Comparison of ENCODE assay signal across 19 cellular contexts in the genomic region with DNA sequence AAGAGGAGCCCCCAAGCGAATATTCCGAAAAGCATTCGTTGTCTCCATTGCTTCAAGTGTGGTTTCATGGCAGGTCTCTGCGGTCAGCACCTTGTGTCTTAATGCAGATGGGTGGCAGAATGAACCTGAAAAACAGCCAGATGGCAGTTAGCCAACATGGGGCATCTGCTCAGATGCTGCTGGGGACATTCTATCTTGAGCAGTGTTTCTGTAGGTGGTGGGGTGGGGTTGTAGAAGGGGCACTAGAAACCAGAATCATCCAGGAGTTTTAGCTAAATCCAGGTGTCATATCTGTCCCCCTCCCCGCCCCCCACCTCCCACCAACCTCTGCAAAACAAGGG. TPM values are rescaled to one million over a fixed set of nuclear protein-coding genes. Genes with fewer than 3 reads are reported as not detected.
DNase-seq lines count a peak whose midpoint lies in the region; ATAC-seq and TF ChIP-seq lines count a peak whose summit lies in the region.
"Had no signal": no experiment of that assay in that cellular context is flagged by ENCODE, and none has a peak within 500 bp of the region (broad histone marks: within the 10 kb centered on the region; RNA-seq: fewer than 3 reads in every experiment).

No MANE protein-coding gene starts in this region.

- H3K27me3 ChIP-seq in Karpas-422 (ENCODE audit: low read length) (no peaks in the 10 kb centered on the region), lower lobe of right lung (ENCODE audit: low read depth) (no peaks in the 10 kb centered on the region)
- H3K27me3 ChIP-seq in CD4-positive, alpha-beta memory T cell (ENCODE audit: insufficient read depth, low read length) = no peaks in the 10 kb centered on the region

- CTCF ChIA-PET in CD4-positive, alpha-beta memory T cell (lab: Charles Lee; ENCODE audit: partially characterized antibody) = no interaction called here

- no peaks in the 10 kb centered on the region for H3K9me3 Mint-ChIP-seq in CD4-positive, alpha-beta memory T cell
- H3K9me3 Mint-ChIP-seq: T-cell had no signal

- H3K27ac Mint-ChIP-seq in CD4-positive, alpha-beta memory T cell = no peak overlapping the region
- H3K27ac Mint-ChIP-seq: T-cell had no signal

- H3K27ac ChIP-seq in Karpas-422 (ENCODE audit: low read length) (no peak overlapping the region), lower lobe of right lung (no peak overlapping the region)
- H3K27ac ChIP-seq in CD4-positive, alpha-beta memory T cell (ENCODE audit: low read depth, low read length) = no peak overlapping the region
- H3K27ac ChIP-seq: GM23248, PC-9 had no signal

- peaks cover 69% of the 10 kb centered on the region for H3K4me1 ChIP-seq in Karpas-422 (ENCODE audit: low read length)
- no peaks in the 10 kb centered on the region for H3K4me1 ChIP-seq in lower lobe of right lung
- H3K4me1 ChIP-seq in CD4-positive, alpha-beta memory T cell (ENCODE audit: insufficient read depth, low read length) = no peaks in the 10 kb centered on the region

- H3K4me3 ChIP-seq in Karpas-422 (ENCODE audit: low read length) (no peak overlapping the region), lower lobe of right lung (no peak overlapping the region)
- H3K4me3 ChIP-seq in CD4-positive, alpha-beta memory T cell (ENCODE audit: low read length in 2 of 2) = no peak overlapping the region
- H3K4me3 ChIP-seq: GM23248, PC-9 had no signal

- no peak overlapping the region for H3K4me3 Mint-ChIP-seq in CD4-positive, alpha-beta memory T cell
- H3K4me3 Mint-ChIP-seq: T-cell had no signal

- H3K9me3 ChIP-seq in Karpas-422 (ENCODE audit: low read length) (no peaks in the 10 kb centered on the region), lower lobe of right lung (no peaks in the 10 kb centered on the region)
- H3K9me3 ChIP-seq in CD4-positive, alpha-beta memory T cell (ENCODE audit: control insufficient read depth in 1 of 2, low read length in 2 of 2) = no peaks in the 10 kb centered on the region

- no peaks in the 10 kb centered on the region for H4K20me1 ChIP-seq in Karpas-422 (ENCODE audit: insufficient read depth, low read depth, low read length)

- H3K36me3 ChIP-seq in Karpas-422 (ENCODE audit: insufficient read depth, low read length) = no peaks in the 10 kb centered on the region
- H3K36me3 ChIP-seq in lower lobe of right lung = no peaks in the 10 kb centered on the region
- H3K36me3 ChIP-seq in CD4-positive, alpha-beta memory T cell (ENCODE audit: insufficient read depth, low read length) = no peaks in the 10 kb centered on the region

- H3K36me3 Mint-ChIP-seq in CD4-positive, alpha-beta memory T cell = no peaks in the 10 kb centered on the region
- H3K36me3 Mint-ChIP-seq: T-cell had no signal

- no peak for TF ChIP-seq CTCF in lower lobe of right lung (IDR thresholded peaks at IDR 0.05)

- no peak overlapping the region for H2AFZ ChIP-seq in Karpas-422 (ENCODE audit: low read length)
- H2AFZ ChIP-seq: GM23248, PC-9 had no signal

- no peak for ATAC-seq in lower lobe of right lung
- ATAC-seq: HCT116, T-cell had no signal

- H3K9ac ChIP-seq in Karpas-422 (ENCODE audit: low read length) = no peak overlapping the region
- H3K9ac ChIP-seq: GM23248 had no signal

- no peaks in the 10 kb centered on the region for H3K4me1 Mint-ChIP-seq in CD4-positive, alpha-beta memory T cell
- H3K4me1 Mint-ChIP-seq: T-cell had no signal

- peak; percentile 65 for DNase-seq in COR-L47 (lab: John Stamatoyannopoulos, UW)
- DNase-seq in Karpas-422 = peak; percentile 25
- DNase-seq in NCI-H2029 treated with DMSO at 0.1 percent for 48 hours (lab: John Stamatoyannopoulos, UW) = peak; percentile 38
- DNase-seq in RPMI8226 = peak; percentile 98
- DNase-seq in lower lobe of right lung = no peak
- DNase-seq in mesenteric fat pad (ENCODE audit: low spot score) = no peak
- no peak for DNase-seq in NCI-H446 treated with DMSO at 0.1 percent for 48 hours (lab: John Stamatoyannopoulos, UW)
- DNase-seq in CD4-positive, alpha-beta memory T cell = no peak
- DNase-seq: AML-193, GM23248, NCI-H1930, NCI-H2227 treated with DMSO at 0.1 percent for 48 hours, NCI-H748 treated with DMSO at 0.1 percent for 48 hours, PC-9, T-cell, T-helper 9 cell had no signal

- POLR2A ChIA-PET in CD4-positive, alpha-beta memory T cell (lab: Charles Lee; ENCODE audit: partially characterized antibody) = no interaction called here

- no peaks in the 10 kb centered on the region for H3K79me2 ChIP-seq in Karpas-422 (ENCODE audit: low read length)

- intact Hi-C loops in lower lobe of right lung (cut with DNase I) = no loop called here
- intact Hi-C loops in CD4-positive, alpha-beta memory T cell (cut with micrococcal nuclease) = no loop called here

- no peaks in the 10 kb centered on the region for H3K27me3 Mint-ChIP-seq in CD4-positive, alpha-beta memory T cell

- no peaks in the 10 kb centered on the region for H3K9me2 ChIP-seq in Karpas-422 (replicated peaks; ENCODE audit: insufficient read depth, low read length)

- no peak overlapping the region for H3K4me2 ChIP-seq in Karpas-422 (ENCODE audit: low read depth, low read length, poor library complexity, severe bottlenecking)
- H3K4me2 ChIP-seq: PC-9 had no signal

RNA-seq across cellular contexts. Expression of gene ST6GAL2, which starts 42.1 kb away (rescaled TPM):
- total RNA-seq in Karpas-422 (2014; rRNA removed; shearing (Covaris generic); ENCODE audit: low replicate concordance) = 0.47 and 0.82 TPM in 2 replicates
- total RNA-seq in lower lobe of right lung (0.92 TPM), mesenteric fat pad (0.45 TPM)
- not detected for total RNA-seq in CD4-positive, alpha-beta memory T cell
- not detected for polyA plus RNA-seq in CD4-positive, alpha-beta memory T cell
- total RNA-seq: G401, GM23248, PC-9, SK-MEL-5 had no signal
- polyA plus RNA-seq: GM23248 had no signal

Comparison
In these comparisons a context has a peak if more than half of its experiments do, and no peak if none do; other contexts are left out.
1. DNase-seq: peak in COR-L47 (single experiment), Karpas-422 (single experiment), NCI-H2029 treated with DMSO at 0.1 percent for 48 hours (single experiment) and RPMI8226 (single experiment); none in lower lobe of right lung (single experiment), mesenteric fat pad (single experiment), NCI-H446 treated with DMSO at 0.1 percent for 48 hours (single experiment) and CD4-positive, alpha-beta memory T cell (0 of 5).